Comparison of ENCODE assay signal across 15 cellular contexts in genomic region chr2:239348563-239349447, GRCh38. TPM values are rescaled to one million over a fixed set of nuclear protein-coding genes. Genes with fewer than 3 reads are reported as not detected.
A peak's percentile ranks its signal among the peaks of the same experiment; 100 is the strongest.
DNase-seq lines count a peak whose midpoint lies in the region; ATAC-seq, FAIRE-seq and TF ChIP-seq lines count a peak whose summit lies in the region.
"Had no signal": no experiment of that assay in that cellular context is flagged by ENCODE, and none has a peak within 500 bp of the region (broad histone marks: within the 10 kb centered on the region; RNA-seq: fewer than 3 reads in every experiment).

No MANE protein-coding gene starts in this region.

- TF ChIP-seq RAD21 in HepG2 (CRISPR knock-in tag; IDR thresholded peaks at IDR 0.05): no peak

- in situ Hi-C loops in HepG2 (cut with HindIII; ENCODE audit: extremely low pct_ligation_motif_present, low pct_unique_long_range_greater_than_20kb): no loop called here

- TF ChIP-seq CTCF in HepG2 (CRISPR knock-in tag; IDR thresholded peaks at IDR 0.05) (no peak), right lobe of liver (IDR thresholded peaks at IDR 0.05) (no peak), gastroesophageal sphincter (IDR thresholded peaks at IDR 0.05) (no peak), osteoblast (IDR thresholded peaks at IDR 0.05; ENCODE audit: extremely low read depth, low read depth, low read length) (no peak)

- peaks cover 17 to 32% of the 10 kb centered on the region in 2 experiments for H3K36me3 ChIP-seq in HepG2 (replicated peaks in 1 of 2; ENCODE audit: control insufficient read depth in 1 of 2, insufficient read depth in 2 of 2, low read length in 2 of 2)
- H3K36me3 ChIP-seq in right lobe of liver: peaks cover 0 to 10% (median 0%) of the 10 kb centered on the region in 4 donors
- H3K36me3 ChIP-seq in gastroesophageal sphincter: peaks cover 0 to 26% of the 10 kb centered on the region in 2 donors
- H3K36me3 ChIP-seq in osteoblast (ENCODE audit: insufficient read depth, low read length): no peaks in the 10 kb centered on the region

- H3K9ac ChIP-seq in HepG2 (ENCODE audit: insufficient read depth, low read depth, low read length): no peak overlapping the region

- POLR2A ChIA-PET in HepG2 (lab: Yijun Ruan, JAX): no interaction called here

- H3K27me3 ChIP-seq in HepG2 (ENCODE audit: control insufficient read depth in 1 of 2, insufficient read depth in 2 of 2, low read length in 2 of 2) (no peaks in the 10 kb centered on the region), right lobe of liver (no peaks in the 10 kb centered on the region), gastroesophageal sphincter (no peaks in the 10 kb centered on the region), osteoblast (ENCODE audit: insufficient read depth, low read length) (no peaks in the 10 kb centered on the region)

- no peak for TF ChIP-seq POLR2A in HepG2 (IDR thresholded peaks at IDR 0.05; ENCODE audit: insufficient read depth in 1 of 2, low read depth in 2 of 2, low read length in 2 of 2)
- TF ChIP-seq POLR2A in right lobe of liver (IDR thresholded peaks at IDR 0.05): no peak
- TF ChIP-seq POLR2A in gastroesophageal sphincter (IDR thresholded peaks at IDR 0.05): peak in 1 of 2 donors; percentile 14

- no peak for FAIRE-seq in HepG2 (lab: Jason Lieb, UNC)
- FAIRE-seq: GM18507 had no signal

- H3K9me3 ChIP-seq in HepG2 (ENCODE audit: low read length) (no peaks in the 10 kb centered on the region), right lobe of liver (no peaks in the 10 kb centered on the region), gastroesophageal sphincter (no peaks in the 10 kb centered on the region), osteoblast (ENCODE audit: low read depth, low read length) (no peaks in the 10 kb centered on the region)

- CTCF ChIA-PET in HepG2 (lab: Yijun Ruan, JAX; ENCODE audit: low intra/inter-chr PET ratio, low total read pairs): no interaction called here

- H3K4me3 ChIP-seq in HepG2 (replicated peaks in 1 of 3; ENCODE audit: insufficient read depth in 1 of 3, low read depth in 2 of 3, low read length in 3 of 3): no peak overlapping the region
- H3K4me3 ChIP-seq in right lobe of liver: no peak overlapping the region
- H3K4me3 ChIP-seq in gastroesophageal sphincter: peak overlapping the region in 1 of 2 donors; percentile 4
- peak overlapping the region; percentile 32 for H3K4me3 ChIP-seq in osteoblast (ENCODE audit: insufficient read depth, low read length)

- ATAC-seq in HepG2 (no peak), right lobe of liver (no peak), gastroesophageal sphincter (peak; percentile 65), HG03139 (IDR thresholded peaks at IDR 0.05; ENCODE audit: unreplicated experiment) (no peak)

- TF ChIP-seq EP300 in HepG2 (IDR thresholded peaks at IDR 0.05; ENCODE audit: low read depth in 2 of 2, low read length in 2 of 2): no peak
- no peak for TF ChIP-seq EP300 in HepG2 (CRISPR knock-in tag; IDR thresholded peaks at IDR 0.05; ENCODE audit: borderline replicate concordance)
- TF ChIP-seq EP300 in gastroesophageal sphincter (IDR thresholded peaks at IDR 0.05): no peak

- intact Hi-C loops in HepG2 (cut with micrococcal nuclease; ENCODE audit: unreplicated experiment): no loop called here
- intact Hi-C loops in right lobe of liver (cut with DNase I): no loop called here

- peaks cover 25% of the 10 kb centered on the region for H3K79me2 ChIP-seq in HepG2 (ENCODE audit: insufficient read depth, low read length)
- H3K79me2 ChIP-seq in osteoblast (ENCODE audit: insufficient read depth, low read length): peaks cover 16% of the 10 kb centered on the region

- H3K27ac ChIP-seq in HepG2 (ENCODE audit: extremely low read length, insufficient read depth, low read length) (no peak overlapping the region), right lobe of liver (no peak overlapping the region), gastroesophageal sphincter (peak overlapping the region; percentile 26 to 93 (median 84)), osteoblast (ENCODE audit: low read depth, low read length) (peak overlapping the region; percentile 57)
- H3K27ac ChIP-seq: HL-60 had no signal

- H3K4me2 ChIP-seq in HepG2 (ENCODE audit: low read depth, low read length) (no peak overlapping the region), osteoblast (ENCODE audit: insufficient read depth, low read length) (peak overlapping the region; percentile 40)

- H2AFZ ChIP-seq in HepG2 (ENCODE audit: low read length) (no peak overlapping the region), osteoblast (ENCODE audit: low read length) (peak overlapping the region; percentile 14)

- H3K4me1 ChIP-seq in HepG2 (ENCODE audit: insufficient read depth, low read length) (peaks cover 2% of the 10 kb centered on the region), right lobe of liver (no peaks in the 10 kb centered on the region), gastroesophageal sphincter (peaks cover 0 to 84% (median 14%) of the 10 kb centered on the region in 3 donors), osteoblast (ENCODE audit: insufficient read depth, low read length) (peaks cover 4% of the 10 kb centered on the region)

- DNase-seq in HepG2 (ENCODE audit: low spot score) (no peak), right lobe of liver (no peak), osteoblast (ENCODE audit: insufficient read length, low spot score, missing footprints) (no peak), NCI-H2081 treated with DMSO at 0.1 percent for 48 hours (lab: John Stamatoyannopoulos, UW) (no peak), retina (no peak), kidney glomerular epithelial cell (lab: John Stamatoyannopoulos, UW) (no peak)
- DNase-seq: ACHN; activated CD4-positive, alpha-beta T cell treated with anti-CD3 and anti-CD28 coated beads for 4 hours; DMS79; immature natural killer cell; substantia nigra had no signal

- H4K20me1 ChIP-seq in HepG2 (ENCODE audit: insufficient read depth, low read length): peaks cover 4% of the 10 kb centered on the region; the same call in 1 of the 2 replicates
- H4K20me1 ChIP-seq in osteoblast (ENCODE audit: insufficient read depth, low read length): no peaks in the 10 kb centered on the region

- WGBS in HepG2 (ENCODE audit: low lambda C conversion rate): 97% methylated on average over 29 of the region's 29 CpGs
- WGBS in right lobe of liver (ENCODE audit: insufficient coverage, low coverage, low lambda C conversion rate, missing lambda C conversion rate): 89% methylated on average over 11 of the region's 29 CpGs
- WGBS in gastroesophageal sphincter (ENCODE audit: low coverage in 1 of 2), 2 donors: 57 to 90% methylated on average over 8 to 17 of the region's 29 CpGs

- no TSS peak for BruUV-seq in HepG2 (replicated peaks; lab: Mats Ljungman, UMichigan)

TF ChIP-seq in HepG2, 621 proteins besides CTCF, POLR2A, EP300 and RAD21:
- no peak for TF ChIP-seq DPF2 (CRISPR knock-in tag; IDR thresholded peaks at IDR 0.05; ENCODE audit: borderline replicate concordance, low read depth)
- TF ChIP-seq MTA1 (CRISPR knock-in tag; IDR thresholded peaks at IDR 0.05; ENCODE audit: borderline replicate concordance): 0 out of 2 replicates have a peak, but pooled peaks have one; percentile 16
- 0 out of 2 replicates have a peak, but pooled peaks have one; percentile 21 for TF ChIP-seq NFE2L1 (CRISPR knock-in tag; IDR thresholded peaks at IDR 0.05; ENCODE audit: borderline replicate concordance)
- TF ChIP-seq ZNF282 (IDR thresholded peaks at IDR 0.05; ENCODE audit: partially characterized antibody): no peak

RNA-seq across cellular contexts. Expression of gene HDAC4, which starts 52.0 kb away (rescaled TPM):
- 9.1 and 10.1 TPM in 2 replicates for total RNA-seq in HepG2 (2016; rRNA removed; fragmentation: Illumina TruSeq; extraction: Trizol)
- 19.0 and 23.2 TPM in 2 replicates for total RNA-seq in HepG2 (2016; cell fraction: cytosol; rRNA removed; fragmentation: Illumina TruSeq; extraction: Trizol; ENCODE audit: low read depth)
- total RNA-seq in HepG2 (2016; cell fraction: insoluble cytoplasmic fraction; rRNA removed; fragmentation: Illumina TruSeq; extraction: Trizol): 8.7 and 10.2 TPM in 2 replicates
- total RNA-seq in HepG2 (2016; cell fraction: membrane; rRNA removed; fragmentation: Illumina TruSeq; extraction: Trizol): 8.0 and 11.2 TPM in 2 replicates
- total RNA-seq in HepG2 (2016; cell fraction: nucleus; rRNA removed; fragmentation: Illumina TruSeq; extraction: Trizol): 14.9 and 20.4 TPM in 2 replicates
- 11.5 and 11.9 TPM in 2 replicates for polyA plus RNA-seq in HepG2 (2011; rRNA removed)
- polyA plus RNA-seq in HepG2 (2011; cell fraction: cytosol; rRNA removed): 6.8 and 7.6 TPM in 2 replicates
- polyA plus RNA-seq in HepG2 (2011; cell fraction: nucleus; rRNA removed): 60.5 and 78.4 TPM in 2 replicates
- polyA plus RNA-seq in HepG2 (2012): 8.7 and 10.7 TPM in 2 replicates
- 0.57 and 0.92 TPM in 2 replicates for polyA plus RNA-seq in HepG2 (2016; cell fraction: cytosol; fragmentation: Illumina TruSeq; extraction: Trizol; ENCODE audit: low read depth)
- polyA plus RNA-seq in HepG2 (2016; cell fraction: insoluble cytoplasmic fraction; fragmentation: Illumina TruSeq; extraction: Trizol; ENCODE audit: low read depth): 5.1 and 7.0 TPM in 2 replicates
- 1.6 and 2.5 TPM in 2 replicates for polyA plus RNA-seq in HepG2 (2016; cell fraction: membrane; fragmentation: Illumina TruSeq; extraction: Trizol; ENCODE audit: low read depth)
- polyA plus RNA-seq in HepG2 (2016; cell fraction: nucleus; fragmentation: Illumina TruSeq; extraction: Trizol; ENCODE audit: insufficient read depth, low read depth): 12.4 and 16.1 TPM in 2 replicates
- polyA minus RNA-seq in HepG2 (2011; rRNA and poly(A)+ RNA removed; ENCODE audit: low replicate concordance): 27.5 and 29.0 TPM in 2 replicates
- 10.9 and 14.4 TPM in 2 replicates for polyA minus RNA-seq in HepG2 (2011; cell fraction: cytosol; rRNA and poly(A)+ RNA removed)
- 64.9 and 80.1 TPM in 2 replicates for polyA minus RNA-seq in HepG2 (2011; cell fraction: nucleus; rRNA and poly(A)+ RNA removed)
- total RNA-seq in right lobe of liver: 10 to 100 TPM in 5 of 6 experiments, 1 to 10 TPM in 1; 8.9 to 22.4 (median 14.7) TPM
- total RNA-seq in gastroesophageal sphincter: 100 to 1,000 TPM in 1 of 4 donors, 10 to 100 TPM in 3; 41.3 to 104 (median 85.8) TPM
- 23.3 and 30.8 TPM in 2 replicates for total RNA-seq in osteoblast

Comparison
In these comparisons a context has a peak if more than half of its experiments do, and no peak if none do; other contexts are left out.
1. H3K27ac ChIP-seq: peak in gastroesophageal sphincter (4 of 4) and osteoblast (single experiment); none in HepG2 (single experiment) and right lobe of liver (0 of 3).